10 cellular contexts compared by ENCODE assay signal in genomic region chr1:16144325-16145029, GRCh38. TPM values are rescaled to one million over a fixed set of nuclear protein-coding genes. Genes with fewer than 3 reads are reported as not detected.
A peak's percentile ranks its signal among the peaks of the same experiment; 100 is the strongest.
DNase-seq lines count a peak whose midpoint lies in the region; ATAC-seq and TF ChIP-seq lines count a peak whose summit lies in the region.
"Had no signal": no experiment of that assay in that cellular context is flagged by ENCODE, and none has a peak within 500 bp of the region (broad histone marks: within the 10 kb centered on the region; RNA-seq: fewer than 3 reads in every experiment).

No MANE protein-coding gene starts in this region.

- H3K4me1 ChIP-seq in heart right ventricle (peaks cover 60 to 92% (median 86%) of the 10 kb centered on the region in 9 donors), duodenal mucosa (ENCODE audit: control insufficient read depth in 1 of 2, insufficient read depth in 2 of 2, low read length in 2 of 2) (peaks cover 46 to 48% of the 10 kb centered on the region in 2 donors), uterus (peaks cover 17 to 44% of the 10 kb centered on the region in 2 donors)

- no peak for TF ChIP-seq POLR2A in uterus (IDR thresholded peaks at IDR 0.05)

- H3K27me3 ChIP-seq in heart right ventricle, result no peaks in the 10 kb centered on the region
- no peaks in the 10 kb centered on the region for H3K27me3 ChIP-seq in duodenal mucosa (ENCODE audit: control insufficient read depth in 1 of 2, insufficient read depth in 2 of 2, low read length in 2 of 2)
- no peaks in the 10 kb centered on the region for H3K27me3 ChIP-seq in uterus

- 40 to 46% methylated on average over 8 of the region's 8 CpGs for WGBS in heart right ventricle, 2 donors

- peaks cover 14% of the 10 kb centered on the region for H3K36me3 Mint-ChIP-seq in neural crest cell (ENCODE audit: low read depth)

- no peaks in the 10 kb centered on the region for H3K27me3 Mint-ChIP-seq in neural crest cell (ENCODE audit: low read depth)

- peak overlapping the region; percentile 54 to 67 for H3K9ac ChIP-seq in duodenal mucosa (ENCODE audit: low read depth in 1 of 2, low read length in 2 of 2)

- DNase-seq in heart right ventricle (no peak), Right ventricle myocardium superior (no peak), neural crest cell (ENCODE audit: low read depth, low spot score) (no peak), uterus (peak in 1 of 2 donors; percentile 31), SK-N-DZ (ENCODE audit: low spot score) (no peak), NCI-H2029 (lab: John Stamatoyannopoulos, UW) (no peak)
- DNase-seq: activated T-cell treated with anti-CD3 and anti-CD28 coated beads for 4 hours, T-helper 9 cell had no signal

- TF ChIP-seq CTCF in heart right ventricle (IDR thresholded peaks at IDR 0.05), result no peak
- no peak for TF ChIP-seq CTCF in neural crest cell (conservative IDR thresholded peaks at IDR 0.05)
- no peak for TF ChIP-seq CTCF in uterus (IDR thresholded peaks at IDR 0.05)

- peak overlapping the region; percentile 62 for H3K27ac Mint-ChIP-seq in neural crest cell (ENCODE audit: unreplicated experiment)

- no peak overlapping the region for H3K4me3 Mint-ChIP-seq in neural crest cell

- H3K36me3 ChIP-seq in heart right ventricle (peaks cover 0 to 38% (median 15%) of the 10 kb centered on the region in 9 donors), duodenal mucosa (ENCODE audit: control insufficient read depth in 1 of 2, insufficient read depth in 2 of 2, low read length in 2 of 2) (peaks cover 17 to 42% of the 10 kb centered on the region in 2 donors), uterus (no peaks in the 10 kb centered on the region)

- peaks cover 53% of the 10 kb centered on the region for H3K4me1 Mint-ChIP-seq in neural crest cell

- intact Hi-C loops in heart right ventricle (cut with DNase I) (loop anchor here in 4 of 10 donors (5.0 kb wide), 2 partner anchors 38 to 62 kb away; no protein-coding TSS in a partner anchor), Right ventricle myocardium superior (cut with DNase I) (no loop called here), uterus (cut with DNase I; ENCODE audit: low total_unique reads) (no loop called here)

- no peaks in the 10 kb centered on the region for H3K9me3 ChIP-seq in heart right ventricle
- no peaks in the 10 kb centered on the region for H3K9me3 ChIP-seq in duodenal mucosa (ENCODE audit: control insufficient read depth in 1 of 2, low read length in 2 of 2)
- no peaks in the 10 kb centered on the region for H3K9me3 ChIP-seq in uterus

- no peaks in the 10 kb centered on the region for H3K9me3 Mint-ChIP-seq in neural crest cell

- H3K4me3 ChIP-seq in heart right ventricle (peak overlapping the region in 7 of 10 donors; percentile 4 to 49 (median 40)), duodenal mucosa (ENCODE audit: low read depth in 1 of 2, low read length in 2 of 2) (peak overlapping the region; percentile 16 to 52), uterus (no peak overlapping the region)

- ATAC-seq in heart right ventricle (no peak), Right ventricle myocardium superior (ENCODE audit: poor library complexity) (no peak), HG03565 (IDR thresholded peaks at IDR 0.05; ENCODE audit: unreplicated experiment) (no peak)

- H3K27ac ChIP-seq in heart right ventricle (peak overlapping the region; percentile 72 to 99 (median 96)), duodenal mucosa (ENCODE audit: low read depth, low read length) (peak overlapping the region; percentile 80), uterus (peak overlapping the region; percentile 94 to 98)

RNA-seq across cellular contexts. Expression of gene EPHA2, which starts 11.4 kb away (rescaled TPM):
- total RNA-seq in heart right ventricle (10 to 100 TPM in 9 of 10 donors, 1 to 10 TPM in 1; 8.3 to 25.1 (median 11.9) TPM), Right ventricle myocardium superior (7.3 TPM), neural crest cell (21.7 and 25.0 TPM in 2 replicates), uterus (10 to 100 TPM in 2 of 4 donors, 1 to 10 TPM in 2; 2.4 to 32.9 (median 16.3) TPM)
- polyA plus RNA-seq in heart right ventricle, result 1 to 10 TPM; 7.8 to 9.3 TPM
- polyA plus RNA-seq in SK-N-DZ (2014; cell fraction: cytosol; rRNA removed), result 0.08 TPM in 1 of 2 replicates, not detected in the other
- polyA plus RNA-seq in SK-N-DZ (2014; cell fraction: nucleus; rRNA removed), result 0.05 TPM in 1 of 2 replicates, not detected in the other

Comparison
In these comparisons a context has a peak if more than half of its experiments do, and no peak if none do; other contexts are left out.
1. H3K4me3 ChIP-seq: peak in heart right ventricle (7 of 10) and duodenal mucosa (2 of 2); none in uterus (0 of 2).
2. Peak in every context shown above with its lines, with median percentiles within 50 percentile points of each other: H3K27ac ChIP-seq.